9 cellular contexts compared by ENCODE assay signal in the genomic region with DNA sequence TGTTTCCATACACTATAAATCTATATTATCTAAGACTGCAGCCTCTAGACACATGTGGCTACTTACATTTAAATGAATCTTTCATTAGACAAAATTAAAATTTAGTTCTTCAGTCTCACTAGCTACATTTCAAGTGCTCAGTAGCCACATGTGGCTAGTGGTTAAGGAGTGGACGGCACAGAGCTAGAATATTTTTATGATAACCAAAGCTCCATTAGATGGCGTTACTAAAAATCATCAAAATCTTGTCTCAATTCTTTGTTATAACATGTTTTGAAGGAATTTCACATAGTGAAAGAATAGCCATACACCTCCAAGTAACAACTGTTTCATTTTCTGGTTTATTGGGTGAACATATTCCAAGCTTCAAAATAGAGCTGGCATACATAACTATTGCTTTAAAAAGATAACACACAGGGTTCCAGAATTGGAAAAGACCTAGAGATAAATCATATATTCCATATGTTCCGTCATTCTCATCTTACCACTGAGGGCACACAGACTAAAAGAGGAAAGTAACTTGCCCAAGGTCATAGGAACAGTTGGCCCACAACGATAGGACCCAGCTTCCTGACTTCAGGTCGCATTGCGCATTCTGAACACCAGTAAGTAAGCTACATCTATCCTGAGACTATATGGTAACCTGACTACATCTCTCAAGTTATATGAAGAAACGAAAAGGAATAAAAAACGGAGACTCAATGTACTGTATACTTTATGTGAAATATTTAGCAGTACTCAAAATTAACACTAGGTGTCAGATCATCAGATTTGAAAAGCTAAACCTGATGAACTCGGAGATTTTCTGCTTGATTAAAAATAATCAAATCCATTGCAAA.
DNase-seq lines count a peak whose midpoint lies in the region; ATAC-seq and TF ChIP-seq lines count a peak whose summit lies in the region.
"Had no signal": no experiment of that assay in that cellular context is flagged by ENCODE, and none has a peak within 500 bp of the region (broad histone marks: within the 10 kb centered on the region; RNA-seq: fewer than 3 reads in every experiment).

No MANE protein-coding gene starts in this region.

- peaks cover 42% of the 10 kb centered on the region for H3K4me1 ChIP-seq in skeletal muscle satellite cell (ENCODE audit: control insufficient read depth, insufficient read depth, low read length)

- no peaks in the 10 kb centered on the region for H3K9me3 Mint-ChIP-seq in activated naive CD4-positive, alpha-beta T cell treated with anti-CD3 and anti-CD28 coated beads, Interleukin-2, amount 10 ng/mL, durations not matched to agents 7 days and 5 days
- H3K9me3 Mint-ChIP-seq: IgD-negative memory B cell had no signal

- no peaks in the 10 kb centered on the region for H3K27me3 ChIP-seq in skeletal muscle satellite cell (ENCODE audit: control insufficient read depth, insufficient read depth, low read length)

- CTCF ChIA-PET in activated naive CD4-positive, alpha-beta T cell treated with anti-CD3 and anti-CD28 coated beads, Interleukin-2, amount 10 ng/mL, durations not matched to agents 7 days and 5 days (lab: Charles Lee) = interaction anchor here (0.6 to 4.3 kb wide), 33 partner anchors 9 to 452 kb away, joined by 3 to 41 read pairs (median 4); a partner anchor contains a TSS

- H3K9ac ChIP-seq in skeletal muscle satellite cell (ENCODE audit: low read depth, low read length) = peak overlapping the region; percentile 55

- no peak overlapping the region for H3K4me3 Mint-ChIP-seq in activated naive CD4-positive, alpha-beta T cell treated with anti-CD3 and anti-CD28 coated beads, Interleukin-2, amount 10 ng/mL, durations not matched to agents 7 days and 5 days

- H3K36me3 Mint-ChIP-seq in activated naive CD4-positive, alpha-beta T cell treated with anti-CD3 and anti-CD28 coated beads, Interleukin-2, amount 10 ng/mL, durations not matched to agents 7 days and 5 days = no peaks in the 10 kb centered on the region
- H3K36me3 Mint-ChIP-seq: IgD-negative memory B cell had no signal

- peak overlapping the region; percentile 57 for H3K4me2 ChIP-seq in skeletal muscle satellite cell (ENCODE audit: low read length)

- in situ Hi-C loops in Caki2 (cut with HindIII; ENCODE audit: low pct_unique_long_range_greater_than_20kb, low sequenced_read_pairs) = loop anchor here (10.0 kb wide), 1 partner anchor 337 kb away; no protein-coding TSS in a partner anchor
- in situ Hi-C loops in SK-MEL-5 (cut with HindIII; ENCODE audit: low pct_unique_long_range_greater_than_20kb, low sequenced_read_pairs) = loop anchor here (10.0 kb wide), 1 partner anchor 337 kb away; no protein-coding TSS in a partner anchor

- peak; percentile 53 for ATAC-seq in HG03280 (IDR thresholded peaks at IDR 0.05; ENCODE audit: unreplicated experiment)

- peaks cover 21% of the 10 kb centered on the region for H3K4me1 Mint-ChIP-seq in activated naive CD4-positive, alpha-beta T cell treated with anti-CD3 and anti-CD28 coated beads, Interleukin-2, amount 10 ng/mL, durations not matched to agents 7 days and 5 days

- H3K36me3 ChIP-seq in skeletal muscle satellite cell (ENCODE audit: insufficient read depth, low read length) = no peaks in the 10 kb centered on the region

- H3K27me3 Mint-ChIP-seq in activated naive CD4-positive, alpha-beta T cell treated with anti-CD3 and anti-CD28 coated beads, Interleukin-2, amount 10 ng/mL, durations not matched to agents 7 days and 5 days = peaks cover 22% of the 10 kb centered on the region

- H3K9me3 ChIP-seq in skeletal muscle satellite cell (replicated peaks; ENCODE audit: low read length) = no peaks in the 10 kb centered on the region

- H3K4me3 ChIP-seq in foreskin fibroblast (ENCODE audit: low read depth in 1 of 2, low read length in 2 of 2) (no peak overlapping the region), skeletal muscle satellite cell (ENCODE audit: low read length) (peak overlapping the region; percentile 9)

- peak; percentile 57 for DNase-seq in Caki2 (ENCODE audit: low read depth)
- peak; percentile 67 for DNase-seq in SK-MEL-5 (ENCODE audit: low read depth, low spot score)
- DNase-seq in foreskin fibroblast = peak in 1 of 2 donors; percentile 55
- no peak for DNase-seq in activated naive CD4-positive, alpha-beta T cell treated with anti-CD3 and anti-CD28 coated beads, Interleukin-2, amount 10 ng/mL, durations not matched to agents 7 days and 5 days
- no peak for DNase-seq in OCI-M2 (lab: John Stamatoyannopoulos, UW; ENCODE audit: unreplicated experiment)
- no peak for DNase-seq in activated CD4-positive, CD25-positive, alpha-beta regulatory T cell (lab: John Stamatoyannopoulos, UW)

- H3K27ac Mint-ChIP-seq in activated naive CD4-positive, alpha-beta T cell treated with anti-CD3 and anti-CD28 coated beads, Interleukin-2, amount 10 ng/mL, durations not matched to agents 7 days and 5 days = no peak overlapping the region

- peak; percentile 41 for TF ChIP-seq CTCF in foreskin fibroblast (IDR thresholded peaks at IDR 0.05; ENCODE audit: low read depth, low read length)

Comparison
In these comparisons a context has a peak if more than half of its experiments do, and no peak if none do; other contexts are left out.
1. DNase-seq: peak in Caki2 (single experiment) and SK-MEL-5 (single experiment); none in activated naive CD4-positive, alpha-beta T cell treated with anti-CD3 and anti-CD28 coated beads, Interleukin-2, amount 10 ng/mL, durations not matched to agents 7 days and 5 days (single experiment), OCI-M2 (single experiment) and activated CD4-positive, CD25-positive, alpha-beta regulatory T cell (0 of 4).